ENCODE assay signal across 2 cellular contexts in the genomic region with DNA sequence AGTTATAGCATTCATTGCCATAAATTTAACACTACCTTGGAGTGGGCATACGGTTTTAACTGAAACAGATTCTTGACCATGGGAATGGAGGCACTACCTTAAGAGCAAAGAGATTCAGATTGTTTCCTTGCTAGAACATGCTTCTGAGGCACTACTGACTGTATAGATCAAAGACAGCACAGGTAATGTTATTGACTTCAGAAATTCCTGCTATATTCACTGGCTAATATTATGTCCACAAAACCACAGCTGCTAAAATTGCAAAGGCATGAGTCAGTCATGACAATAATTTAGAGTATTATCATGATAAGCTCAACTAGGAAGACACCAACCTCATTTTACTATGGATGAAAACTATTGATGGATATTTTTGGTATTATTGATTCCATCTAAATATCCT.
TF ChIP-seq lines count a peak whose summit lies in the region.

No MANE protein-coding gene starts in this region.

TF ChIP-seq in endothelial cell of umbilical vein, 7 proteins besides CTCF, POLR2A, EP300 and RAD21:
- TF ChIP-seq MYC (IDR thresholded peaks at IDR 0.05; ENCODE audit: low read depth, low read length) (no peak), MAX (IDR thresholded peaks at IDR 0.05; ENCODE audit: insufficient read depth, insufficient read length) (no peak), FOS (IDR thresholded peaks at IDR 0.05; ENCODE audit: borderline replicate concordance, insufficient read depth, low read length) (peak; percentile 58), JUN (IDR thresholded peaks at IDR 0.05; ENCODE audit: borderline replicate concordance, insufficient read depth, insufficient read length, low read depth) (no peak), EZH2 (IDR thresholded peaks at IDR 0.05; ENCODE audit: borderline replicate concordance, low read depth, low read length, severe bottlenecking) (no peak), POLR2AphosphoS5 (IDR thresholded peaks at IDR 0.05; ENCODE audit: insufficient read depth, low read depth, low read length) (no peak), GATA2 (IDR thresholded peaks at IDR 0.05; ENCODE audit: insufficient read depth, insufficient read length, low read depth, low read length) (peak; percentile 7)
TF ChIP-seq in endothelial cell of umbilical vein: peak in this region for 2.

TF ChIP-seq in GM12891, 5 proteins besides CTCF, POLR2A, EP300 and RAD21 (continued from another document):
- TF ChIP-seq TAF1 (IDR thresholded peaks at IDR 0.05; ENCODE audit: low read depth, low read length): no peak
- no peak for TF ChIP-seq PAX5 (IDR thresholded peaks at IDR 0.05; ENCODE audit: insufficient read depth, low read length, severe bottlenecking)
- TF ChIP-seq POLR2AphosphoS5 (IDR thresholded peaks at IDR 0.05; ENCODE audit: low read depth, low read length): no peak
- no peak for TF ChIP-seq POU2F2 (IDR thresholded peaks at IDR 0.05; ENCODE audit: low read depth, low read length)
